ENCODE assay signal across 35 cellular contexts in genomic region chr4:70306101-70306500, GRCh38. TPM values are rescaled to one million over a fixed set of nuclear protein-coding genes. Genes with fewer than 3 reads are reported as not detected.
"Had no signal": no experiment of that assay in that cellular context is flagged by ENCODE, and none has a peak within 500 bp of the region (broad histone marks: within the 10 kb centered on the region; RNA-seq: fewer than 3 reads in every experiment).

No MANE protein-coding gene starts in this region.

- H3K36me3 Mint-ChIP-seq: activated naive CD4-positive, alpha-beta T cell treated with anti-CD3 and anti-CD28 coated beads, Interleukin-2, amount 50 U/mL, for 24 hours; activated naive CD8-positive, alpha-beta T cell treated with anti-CD3 and anti-CD28 coated beads, Interleukin-2, amount 10 ng/mL, durations not matched to agents 7 days and 5 days had no signal

- H3K36me3 ChIP-seq: ascending aorta, cardiac muscle cell, SJCRH30 had no signal

- H3K4me3 ChIP-seq: ascending aorta, cardiac muscle cell, SJCRH30 had no signal

- H3K27me3 Mint-ChIP-seq: activated CD4-positive, alpha-beta T cell treated with anti-CD3 and anti-CD28 coated beads, Interleukin-2, amount 10 ng/mL, durations not matched to agents 24 days and 14 days; activated CD8-positive, alpha-beta T cell treated with anti-CD3 and anti-CD28 coated beads for 36 hours; activated naive CD4-positive, alpha-beta T cell treated with anti-CD3 and anti-CD28 coated beads, Interleukin-2, amount 50 U/mL, for 24 hours; activated naive CD8-positive, alpha-beta T cell treated with anti-CD3 and anti-CD28 coated beads, Interleukin-2, amount 10 ng/mL, durations not matched to agents 7 days and 5 days; activated T-helper 17 cell treated with anti-CD3 and anti-CD28 coated beads, Interleukin-2, amount 50 U/mL, for 72 hours had no signal

- H3K27ac Mint-ChIP-seq: activated CD4-positive, alpha-beta T cell treated with anti-CD3 and anti-CD28 coated beads, Interleukin-2, amount 10 ng/mL, durations not matched to agents 24 days and 14 days; activated CD8-positive, alpha-beta T cell treated with anti-CD3 and anti-CD28 coated beads for 36 hours; activated naive CD4-positive, alpha-beta T cell treated with anti-CD3 and anti-CD28 coated beads, Interleukin-2, amount 50 U/mL, for 24 hours; activated naive CD8-positive, alpha-beta T cell treated with anti-CD3 and anti-CD28 coated beads, Interleukin-2, amount 10 ng/mL, durations not matched to agents 7 days and 5 days; activated T-cell treated with anti-CD3 and anti-CD28 coated beads, Interleukin-2, amount 50 U/mL, for 72 hours; activated T-helper 17 cell treated with anti-CD3 and anti-CD28 coated beads, Interleukin-2, amount 50 U/mL, for 72 hours had no signal

- DNase-seq: activated CD4-positive, alpha-beta T cell treated with anti-CD3 and anti-CD28 coated beads, Interleukin-2, amount 10 ng/mL, durations not matched to agents 24 days and 14 days; activated CD4-positive, alpha-beta T cell treated with anti-CD3 and anti-CD28 coated beads, Interleukin-2, amount 50 U/mL, for 4 hours; activated CD8-positive, alpha-beta T cell treated with anti-CD3 and anti-CD28 coated beads for 36 hours; activated gamma-delta T cell; activated naive CD4-positive, alpha-beta T cell treated with Interleukin-2 at 50 U/mL for 16 hours; activated naive CD8-positive, alpha-beta T cell treated with anti-CD3 and anti-CD28 coated beads, Interleukin-2, amount 10 ng/mL, durations not matched to agents 7 days and 5 days; activated T-cell treated with anti-CD3 and anti-CD28 coated beads, Interleukin-2, amount 50 U/mL, for 1 hour; activated T-cell treated with anti-CD3 and anti-CD28 coated beads, Interleukin-2, amount 50 U/mL, for 72 hours; amygdala; NCI-H1092 treated with DMSO at 0.1 percent for 48 hours; NCI-H146; NCI-H187; NCI-H2029 treated with DMSO at 0.1 percent for 48 hours; NCI-H2107; NCI-H2171; NCI-H510A; NCI-H526 treated with DMSO at 0.1 percent for 48 hours; NCI-H774; SHP77; SJCRH30; SW 1271; T-helper 1 cell; T-helper 2 cell; T-helper 9 cell had no signal

- H3K4me3 Mint-ChIP-seq: activated CD4-positive, alpha-beta T cell treated with anti-CD3 and anti-CD28 coated beads, Interleukin-2, amount 10 ng/mL, durations not matched to agents 24 days and 14 days; activated CD8-positive, alpha-beta T cell treated with anti-CD3 and anti-CD28 coated beads for 36 hours; activated naive CD4-positive, alpha-beta T cell treated with anti-CD3 and anti-CD28 coated beads, Interleukin-2, amount 50 U/mL, for 24 hours; activated naive CD8-positive, alpha-beta T cell treated with anti-CD3 and anti-CD28 coated beads, Interleukin-2, amount 10 ng/mL, durations not matched to agents 7 days and 5 days; activated T-cell treated with anti-CD3 and anti-CD28 coated beads, Interleukin-2, amount 50 U/mL, for 72 hours; activated T-helper 17 cell treated with anti-CD3 and anti-CD28 coated beads, Interleukin-2, amount 50 U/mL, for 72 hours had no signal

- H3K4me1 Mint-ChIP-seq: activated CD4-positive, alpha-beta T cell treated with anti-CD3 and anti-CD28 coated beads, Interleukin-2, amount 10 ng/mL, durations not matched to agents 24 days and 14 days; activated naive CD4-positive, alpha-beta T cell treated with anti-CD3 and anti-CD28 coated beads, Interleukin-2, amount 50 U/mL, for 24 hours; activated naive CD8-positive, alpha-beta T cell treated with anti-CD3 and anti-CD28 coated beads, Interleukin-2, amount 10 ng/mL, durations not matched to agents 7 days and 5 days; activated T-helper 17 cell treated with anti-CD3 and anti-CD28 coated beads, Interleukin-2, amount 50 U/mL, for 72 hours had no signal

- H3K27me3 ChIP-seq: ascending aorta, cardiac muscle cell, SJCRH30 had no signal

- H3K27ac ChIP-seq: ascending aorta, cardiac muscle cell, KMS-11, SJCRH30 had no signal

- H3K9me3 ChIP-seq: ascending aorta, SJCRH30 had no signal

- H3K9me3 Mint-ChIP-seq: activated CD4-positive, alpha-beta T cell treated with anti-CD3 and anti-CD28 coated beads, Interleukin-2, amount 10 ng/mL, durations not matched to agents 24 days and 14 days; activated T-helper 17 cell treated with anti-CD3 and anti-CD28 coated beads, Interleukin-2, amount 50 U/mL, for 72 hours had no signal

- H3K4me1 ChIP-seq: ascending aorta, SJCRH30 had no signal

- ATAC-seq: activated CD8-positive, alpha-beta T cell treated with anti-CD3 and anti-CD28 coated beads for 36 hours; activated T-cell treated with anti-CD3 and anti-CD28 coated beads, Interleukin-2, amount 50 U/mL, for 72 hours; activated T-helper 17 cell treated with anti-CD3 and anti-CD28 coated beads, Interleukin-2, amount 50 U/mL, for 72 hours; Panc1 had no signal

- H3K9ac ChIP-seq: KMS-11 had no signal

- H3K4me2 ChIP-seq: KMS-11 had no signal

RNA-seq across cellular contexts. Expression of gene CABS1, which starts 28.7 kb away (rescaled TPM):
- total RNA-seq: activated CD4-positive, alpha-beta T cell treated with anti-CD3 and anti-CD28 coated beads, Interleukin-2, amount 10 ng/mL, durations not matched to agents 24 days and 14 days; activated CD8-positive, alpha-beta memory T cell treated with anti-CD3 and anti-CD28 coated beads for 36 hours; activated CD8-positive, alpha-beta T cell treated with anti-CD3 and anti-CD28 coated beads for 36 hours; activated naive CD8-positive, alpha-beta T cell treated with anti-CD3 and anti-CD28 coated beads, Interleukin-2, amount 10 ng/mL, durations not matched to agents 7 days and 5 days; activated T-cell treated with anti-CD3 and anti-CD28 coated beads, Interleukin-2, amount 50 U/mL, for 72 hours; activated T-helper 17 cell treated with anti-CD3 and anti-CD28 coated beads, Interleukin-2, amount 50 U/mL, for 72 hours; ascending aorta; cardiac muscle cell; LHCN-M2; M059J; RPMI7951; SJCRH30 had no signal
- polyA plus RNA-seq: adipose tissue had no signal

RNA-seq across cellular contexts. Expression of gene SMR3A, which starts 54.5 kb away (rescaled TPM):
- total RNA-seq: activated CD4-positive, alpha-beta T cell treated with anti-CD3 and anti-CD28 coated beads, Interleukin-2, amount 10 ng/mL, durations not matched to agents 24 days and 14 days; activated CD8-positive, alpha-beta memory T cell treated with anti-CD3 and anti-CD28 coated beads for 36 hours; activated CD8-positive, alpha-beta T cell treated with anti-CD3 and anti-CD28 coated beads for 36 hours; activated naive CD8-positive, alpha-beta T cell treated with anti-CD3 and anti-CD28 coated beads, Interleukin-2, amount 10 ng/mL, durations not matched to agents 7 days and 5 days; activated T-cell treated with anti-CD3 and anti-CD28 coated beads, Interleukin-2, amount 50 U/mL, for 72 hours; activated T-helper 17 cell treated with anti-CD3 and anti-CD28 coated beads, Interleukin-2, amount 50 U/mL, for 72 hours; ascending aorta; cardiac muscle cell; LHCN-M2; M059J; RPMI7951; SJCRH30 had no signal
- polyA plus RNA-seq: adipose tissue, cardiac muscle cell had no signal
